In the genomic region with DNA sequence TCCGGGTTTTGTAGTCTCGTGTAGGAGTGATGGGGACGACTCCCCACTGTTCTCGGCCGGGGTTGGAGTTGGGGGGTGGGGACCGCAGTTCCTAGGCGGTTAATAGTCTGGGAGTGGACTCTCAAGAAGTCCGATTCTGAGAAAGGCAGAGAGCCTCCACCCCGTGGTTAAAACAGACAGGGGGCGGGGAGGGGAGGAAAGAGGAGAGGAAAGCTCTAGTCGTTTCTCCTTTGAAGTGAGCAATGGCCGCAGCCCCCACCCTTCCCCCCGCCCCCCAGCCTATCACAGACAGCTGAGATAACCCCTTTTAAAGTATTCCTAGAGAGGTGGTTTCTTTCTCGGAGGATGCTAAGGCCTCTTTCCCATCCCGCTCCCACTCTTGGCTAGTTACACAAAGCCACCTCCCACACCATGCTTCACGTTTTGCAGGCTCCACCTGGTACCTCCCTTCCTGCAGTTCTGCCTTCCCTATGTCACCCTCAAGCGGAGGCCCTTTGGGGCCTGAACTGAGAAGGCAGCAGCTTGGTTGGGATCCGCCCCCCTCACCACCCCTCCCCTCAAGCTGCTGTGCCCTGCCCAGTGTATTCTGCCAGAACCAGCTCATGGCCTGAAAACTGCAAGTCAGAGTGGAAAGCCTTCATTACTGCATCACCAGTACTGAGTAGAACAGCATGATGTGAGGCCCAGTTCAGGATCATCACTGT, we compare ENCODE assay signal across 8 cellular contexts. TPM values are rescaled to one million over a fixed set of nuclear protein-coding genes. Genes with fewer than 3 reads are reported as not detected.
DNase-seq lines count a peak whose midpoint lies in the region; ATAC-seq and TF ChIP-seq lines count a peak whose summit lies in the region.

No MANE protein-coding gene starts in this region.

- H3K9ac ChIP-seq in SK-N-SH (peak overlapping the region; percentile 65), adipocyte (ENCODE audit: low read length) (peak overlapping the region; percentile 85)

- no peak for TF ChIP-seq EP300 in SK-N-SH (IDR thresholded peaks at IDR 0.05; ENCODE audit: borderline replicate concordance in 1 of 2, low read depth in 1 of 2, low read length in 1 of 2)

- WGBS in SK-N-SH (ENCODE audit: low lambda C conversion rate), result under 1% methylated on average over 17 of the region's 18 CpGs

- in situ Hi-C loops in gastrocnemius medialis (cut with MboI; ENCODE audit: low sequenced_read_pairs in 4 of 4), result no loop called here

- H3K36me3 ChIP-seq in SK-N-SH (replicated peaks in 1 of 2; ENCODE audit: control insufficient read depth in 1 of 2, insufficient read depth in 2 of 2, low read length in 1 of 2) (peaks cover 23 to 41% of the 10 kb centered on the region in 2 experiments), adipocyte (ENCODE audit: control insufficient read depth, insufficient read depth, low read length, severe bottlenecking) (peaks cover 23% of the 10 kb centered on the region), gastrocnemius medialis (peaks cover 0 to 25% of the 10 kb centered on the region in 2 donors)

- H3F3A ChIP-seq in SK-N-SH (replicated peaks; ENCODE audit: insufficient read depth), result peaks cover 18% of the 10 kb centered on the region

- POLR2A ChIA-PET in SK-N-SH (lab: Yijun Ruan, JAX), result interaction anchor here (0.7 to 3.4 kb wide), 20 partner anchors 12 to 360 kb away, joined by 3 to 57 read pairs (median 6); partner anchors contain the start of genes C12orf57, GAPDH, GNB3 and GPR162

- CTCF ChIA-PET in SK-N-SH (lab: Yijun Ruan, JAX), result interaction anchor here (0.9 to 19.4 kb wide), 10 partner anchors 13 to 340 kb away, joined by 3 to 225 read pairs (median 5); partner anchors contain the start of genes GNB3, MLF2, P3H3 and PTMS

- H3K4me3 ChIP-seq in SK-N-SH (ENCODE audit: low read depth in 2 of 2, low read length in 1 of 2), result peak overlapping the region; percentile 70 to 76
- H3K4me3 ChIP-seq in adipocyte (ENCODE audit: low read length), result peak overlapping the region; percentile 84
- peak overlapping the region; percentile 68 to 83 (median 74) for H3K4me3 ChIP-seq in gastrocnemius medialis

- H3K4me1 ChIP-seq in SK-N-SH (ENCODE audit: control insufficient read depth in 1 of 2, insufficient read depth in 2 of 2, low read depth in 1 of 2, low read length in 1 of 2), result peaks cover 7 to 17% of the 10 kb centered on the region in 2 experiments
- peaks cover 22% of the 10 kb centered on the region for H3K4me1 ChIP-seq in adipocyte (ENCODE audit: control insufficient read depth, insufficient read depth, low read length)
- peaks cover 13 to 17% of the 10 kb centered on the region in 2 donors for H3K4me1 ChIP-seq in gastrocnemius medialis

- TF ChIP-seq CTCF in SK-N-SH (IDR thresholded peaks at IDR 0.05), result no peak
- no peak for TF ChIP-seq CTCF in gastrocnemius medialis (IDR thresholded peaks at IDR 0.05 in 4 of 5, conservative IDR thresholded peaks at IDR 0.05 in 1 of 5)

- TF ChIP-seq POLR2A in gastrocnemius medialis (IDR thresholded peaks at IDR 0.05), result no peak

- peak overlapping the region; percentile 96 for H3K4me2 ChIP-seq in SK-N-SH

- no peaks in the 10 kb centered on the region; the same call in 1 of the 2 replicates for H4K20me1 ChIP-seq in SK-N-SH (ENCODE audit: insufficient read depth)

- no peaks in the 10 kb centered on the region for H3K9me2 ChIP-seq in SK-N-SH

- H3K27ac ChIP-seq in SK-N-SH (ENCODE audit: low read depth in 2 of 2, low read length in 1 of 2) (peak overlapping the region; percentile 73 to 81), gastrocnemius medialis (peak overlapping the region; percentile 78 to 97 (median 92))

- no peak for ATAC-seq in gastrocnemius medialis
- ATAC-seq in GM21825 (IDR thresholded peaks at IDR 0.05; ENCODE audit: unreplicated experiment), result no peak
- no peak for ATAC-seq in HG02798 (IDR thresholded peaks at IDR 0.05; ENCODE audit: poor library complexity, unreplicated experiment)

- DNase-seq in SIG-M5 treated with dmso at 0.1 percent for 504 hours (lab: John Stamatoyannopoulos, UW; ENCODE audit: unreplicated experiment) (peak; percentile 54), SIG-M5 (lab: John Stamatoyannopoulos, UW) (no peak), SK-N-SH (peak; percentile 65), adipocyte (ENCODE audit: low read depth) (peak; percentile 83), hippocampal formation (lab: John Stamatoyannopoulos, UW) (peak; percentile 42 to 48), gastrocnemius medialis (no peak)

- intact Hi-C loops in gastrocnemius medialis (cut with DNase I; ENCODE audit: low total_unique reads), result loop anchor here (1.0 to 10.0 kb wide), 4 partner anchors 14 to 298 kb away; partner anchors contain the start of genes IFFO1, TPI1 and ZNF384

- H2AFZ ChIP-seq in SK-N-SH (ENCODE audit: low read depth), result peak overlapping the region; percentile 67; the same call in 1 of the 2 replicates

- H3K27me3 ChIP-seq in SK-N-SH (ENCODE audit: insufficient read depth) (no peaks in the 10 kb centered on the region), adipocyte (replicated peaks; ENCODE audit: control insufficient read depth, insufficient read depth, low read length) (no peaks in the 10 kb centered on the region), gastrocnemius medialis (no peaks in the 10 kb centered on the region)

- TF ChIP-seq RAD21 in SK-N-SH (IDR thresholded peaks at IDR 0.05; ENCODE audit: low read length), result no peak

- H3K79me2 ChIP-seq in SK-N-SH (ENCODE audit: insufficient read depth), result peaks cover 64% of the 10 kb centered on the region

- no peaks in the 10 kb centered on the region for H3K9me3 ChIP-seq in SK-N-SH
- H3K9me3 ChIP-seq in adipocyte (ENCODE audit: control insufficient read depth, low read length), result no peaks in the 10 kb centered on the region
- H3K9me3 ChIP-seq in gastrocnemius medialis, result no peaks in the 10 kb centered on the region

TF ChIP-seq in SK-N-SH, 30 proteins besides CTCF, POLR2A, EP300 and RAD21:
- TF ChIP-seq SIN3A (IDR thresholded peaks at IDR 0.05; ENCODE audit: borderline replicate concordance, low read depth, low read length) (no peak), POLR2AphosphoS5 (IDR thresholded peaks at IDR 0.05; ENCODE audit: low read depth, low read length) (peak; percentile 10; the same call in 1 of the 2 replicates), NFIC (IDR thresholded peaks at IDR 0.05; ENCODE audit: borderline replicate concordance) (no peak), MXI1 (IDR thresholded peaks at IDR 0.05; ENCODE audit: low read depth, low read length) (peak; percentile 82), TAF1 (IDR thresholded peaks at IDR 0.05; ENCODE audit: borderline replicate concordance, low read depth, low read length) (0 out of 2 replicates have a peak, but pooled peaks have one; percentile 25), NRF1 (IDR thresholded peaks at IDR 0.05; ENCODE audit: low read depth, low read length) (no peak), GATA2 (CRISPR knock-in tag; IDR thresholded peaks at IDR 0.05) (no peak)
- TF ChIP-seq, protein P1, sequence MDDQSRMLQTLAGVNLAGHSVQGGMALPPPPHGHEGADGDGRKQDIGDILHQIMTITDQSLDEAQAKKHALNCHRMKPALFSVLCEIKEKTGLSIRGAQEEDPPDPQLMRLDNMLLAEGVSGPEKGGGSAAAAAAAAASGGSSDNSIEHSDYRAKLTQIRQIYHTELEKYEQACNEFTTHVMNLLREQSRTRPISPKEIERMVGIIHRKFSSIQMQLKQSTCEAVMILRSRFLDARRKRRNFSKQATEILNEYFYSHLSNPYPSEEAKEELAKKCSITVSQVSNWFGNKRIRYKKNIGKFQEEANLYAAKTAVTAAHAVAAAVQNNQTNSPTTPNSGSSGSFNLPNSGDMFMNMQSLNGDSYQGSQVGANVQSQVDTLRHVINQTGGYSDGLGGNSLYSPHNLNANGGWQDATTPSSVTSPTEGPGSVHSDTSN (IDR thresholded peaks at IDR 0.05), result 0 out of 2 replicates have a peak, but pooled peaks have one; percentile 18

RNA-seq across cellular contexts. Expression of gene USP5, which starts 0.9 kb away (rescaled TPM):
- 97.2 and 100 TPM in 2 replicates for polyA plus RNA-seq in SK-N-SH (2012; rRNA removed)
- polyA plus RNA-seq in SK-N-SH (2012; cell fraction: cytosol; rRNA removed), result 46.4 and 64.2 TPM in 2 replicates
- 203 and 208 TPM in 2 replicates for polyA plus RNA-seq in SK-N-SH (2012; cell fraction: nucleus; rRNA removed)
- 100 to 1,000 TPM in 1 of 4 donors, 10 to 100 TPM in 3; 66.4 to 120 (median 74.1) TPM for total RNA-seq in gastrocnemius medialis

RNA-seq across cellular contexts. Expression of gene CDCA3, which starts 1.7 kb away (rescaled TPM):
- polyA plus RNA-seq in SK-N-SH (2012; rRNA removed), result 33.0 and 34.0 TPM in 2 replicates
- polyA plus RNA-seq in SK-N-SH (2012; cell fraction: cytosol; rRNA removed), result 18.8 and 25.0 TPM in 2 replicates
- 49.3 and 55.0 TPM in 2 replicates for polyA plus RNA-seq in SK-N-SH (2012; cell fraction: nucleus; rRNA removed)
- 1 to 10 TPM in 1 of 4 donors, under 1 TPM in 3; 0.25 to 4.4 (median 0.65) TPM for total RNA-seq in gastrocnemius medialis

RNA-seq across cellular contexts. Expression of gene GNB3, which starts 12.1 kb away (rescaled TPM):
- polyA plus RNA-seq in SK-N-SH (2012; rRNA removed), result 12.9 and 13.8 TPM in 2 replicates
- polyA plus RNA-seq in SK-N-SH (2012; cell fraction: cytosol; rRNA removed), result 1.6 and 3.0 TPM in 2 replicates
- polyA plus RNA-seq in SK-N-SH (2012; cell fraction: nucleus; rRNA removed), result 93.1 and 96.5 TPM in 2 replicates
- total RNA-seq in gastrocnemius medialis, result not detected

RNA-seq across cellular contexts. Expression of gene TPI1, which starts 14.5 kb away (rescaled TPM):
- 1,175 and 1,316 TPM in 2 replicates for polyA plus RNA-seq in SK-N-SH (2012; rRNA removed)
- 1,053 and 1,239 TPM in 2 replicates for polyA plus RNA-seq in SK-N-SH (2012; cell fraction: cytosol; rRNA removed)
- polyA plus RNA-seq in SK-N-SH (2012; cell fraction: nucleus; rRNA removed), result 674 and 733 TPM in 2 replicates
- total RNA-seq in gastrocnemius medialis, result 100 to 1,000 TPM; 500 to 741 (median 604) TPM

RNA-seq across cellular contexts. Expression of gene SPSB2, which starts 20.3 kb away (rescaled TPM):
- polyA plus RNA-seq in SK-N-SH (2012; rRNA removed), result 16.9 and 19.6 TPM in 2 replicates
- 9.4 and 14.5 TPM in 2 replicates for polyA plus RNA-seq in SK-N-SH (2012; cell fraction: cytosol; rRNA removed)
- 19.3 and 25.6 TPM in 2 replicates for polyA plus RNA-seq in SK-N-SH (2012; cell fraction: nucleus; rRNA removed)
- total RNA-seq in gastrocnemius medialis, result 10 to 100 TPM in 1 of 4 donors, 1 to 10 TPM in 3; 4.6 to 10.0 (median 5.0) TPM

Comparison
In these comparisons a context has a peak if more than half of its experiments do, and no peak if none do; other contexts are left out.
1. DNase-seq: peak in SIG-M5 treated with dmso at 0.1 percent for 504 hours (single experiment), SK-N-SH (single experiment), adipocyte (single experiment) and hippocampal formation (2 of 2); none in SIG-M5 (single experiment) and gastrocnemius medialis (0 of 2).
2. Peak in every context shown above with its lines, with median percentiles within 50 percentile points of each other: H3K4me3 ChIP-seq.